ENCODE assay signal across 23 cellular contexts in genomic region chr1:150002217-150002616, GRCh38. TPM values are rescaled to one million over a fixed set of nuclear protein-coding genes. Genes with fewer than 3 reads are reported as not detected.
DNase-seq lines count a peak whose midpoint lies in the region; ATAC-seq, FAIRE-seq and TF ChIP-seq lines count a peak whose summit lies in the region.
"Had no signal": no experiment of that assay in that cellular context is flagged by ENCODE, and none has a peak within 500 bp of the region (broad histone marks: within the 10 kb centered on the region; RNA-seq: fewer than 3 reads in every experiment).

No MANE protein-coding gene starts in this region.

- H3K27ac Mint-ChIP-seq in astrocyte (ENCODE audit: unreplicated experiment) = peak overlapping the region; percentile 6
- H3K27ac Mint-ChIP-seq: memory B cell; stimulated activated naive CD8-positive, alpha-beta T cell treated with anti-CD3 and anti-CD28 coated beads, Interleukin-15, Interleukin-2, amounts not matched to agents 100 ng/mL and 50 ng/mL, for 24 hours had no signal

- H3K79me2 ChIP-seq in astrocyte (ENCODE audit: insufficient read depth, low read length) = peaks cover 91% of the 10 kb centered on the region

- H3K9me3 ChIP-seq in HUES48 (ENCODE audit: control insufficient read depth, insufficient read depth, low read length) (no peaks in the 10 kb centered on the region), astrocyte (ENCODE audit: insufficient read depth, low read depth, low read length) (no peaks in the 10 kb centered on the region), left lung (no peaks in the 10 kb centered on the region), left ventricle myocardium inferior (replicated peaks) (no peaks in the 10 kb centered on the region)
- H3K9me3 ChIP-seq: BLaER1 treated with 17β-estradiol and CSF1 and Interleukin-3, amounts not matched to agents 10 nM and 100 nM; esophagus squamous epithelium; neutrophil; prostate gland had no signal

- peaks cover 76% of the 10 kb centered on the region for H4K20me1 ChIP-seq in astrocyte (ENCODE audit: insufficient read depth, low read length)

- H3K9me3 Mint-ChIP-seq in astrocyte (ENCODE audit: unreplicated experiment) = no peaks in the 10 kb centered on the region
- H3K9me3 Mint-ChIP-seq: effector memory CD8-positive, alpha-beta T cell; memory B cell; stimulated activated naive CD8-positive, alpha-beta T cell treated with anti-CD3 and anti-CD28 coated beads, Interleukin-15, Interleukin-2, amounts not matched to agents 100 ng/mL and 50 ng/mL, for 24 hours had no signal

- H3K4me2 ChIP-seq in astrocyte (ENCODE audit: low read length) = peak overlapping the region; percentile 13
- H3K4me2 ChIP-seq: BLaER1 treated with 17β-estradiol and CSF1 and Interleukin-3, amounts not matched to agents 10 nM and 100 nM had no signal

- no peak for FAIRE-seq in astrocyte (lab: Jason Lieb, UNC)

- peaks cover 11% of the 10 kb centered on the region for H3K36me3 Mint-ChIP-seq in astrocyte (ENCODE audit: low read depth, unreplicated experiment)

- no peak for DNase-seq in astrocyte (ENCODE audit: low read depth)
- DNase-seq in left lung = no peak
- DNase-seq in substantia nigra (lab: John Stamatoyannopoulos, UW) = no peak
- no peak for DNase-seq in GM03348 (ENCODE audit: low spot score)
- no peak for DNase-seq in H4 (ENCODE audit: low spot score)
- no peak for DNase-seq in left ventricle myocardium inferior
- DNase-seq: activated T-cell treated with anti-CD3 and anti-CD28 coated beads for 4 hours; DMS53; effector memory CD8-positive, alpha-beta T cell; esophagus squamous epithelium; foreskin melanocyte; H7; left colon; NCI-H1105; NCI-H1930; NCI-H69 had no signal

- H3K27me3 ChIP-seq in HUES48 (ENCODE audit: control insufficient read depth, insufficient read depth, low read length) (no peaks in the 10 kb centered on the region), astrocyte (ENCODE audit: insufficient read depth, low read length) (no peaks in the 10 kb centered on the region), left lung (peaks cover 0 to 92% of the 10 kb centered on the region in 2 donors), left ventricle myocardium inferior (ENCODE audit: low read depth) (no peaks in the 10 kb centered on the region)
- H3K27me3 ChIP-seq: esophagus squamous epithelium had no signal

- H3K4me3 Mint-ChIP-seq in astrocyte (ENCODE audit: unreplicated experiment) = no peak overlapping the region
- H3K4me3 Mint-ChIP-seq: effector memory CD8-positive, alpha-beta T cell; memory B cell; stimulated activated naive CD8-positive, alpha-beta T cell treated with anti-CD3 and anti-CD28 coated beads, Interleukin-15, Interleukin-2, amounts not matched to agents 100 ng/mL and 50 ng/mL, for 24 hours had no signal

- H3K4me3 ChIP-seq in HUES48 (ENCODE audit: low read depth, low read length) = no peak overlapping the region
- no peak overlapping the region for H3K4me3 ChIP-seq in astrocyte (ENCODE audit: insufficient read depth, low read depth, low read length)
- no peak overlapping the region for H3K4me3 ChIP-seq in left lung
- H3K4me3 ChIP-seq in left ventricle myocardium inferior = no peak overlapping the region
- H3K4me3 ChIP-seq: BLaER1 treated with 17β-estradiol and CSF1 and Interleukin-3, amounts not matched to agents 10 nM and 100 nM; esophagus squamous epithelium; prostate gland had no signal

- H3K27ac ChIP-seq in HUES48 (ENCODE audit: low read depth, low read length) (peak overlapping the region; percentile 38), astrocyte (ENCODE audit: low read depth, low read length) (no peak overlapping the region), left lung (no peak overlapping the region), substantia nigra (ENCODE audit: low read depth, low read length, poor library complexity, severe bottlenecking) (peak overlapping the region; percentile 46), left ventricle myocardium inferior (replicated peaks) (no peak overlapping the region)
- H3K27ac ChIP-seq: BLaER1 treated with 17β-estradiol and CSF1 and Interleukin-3, amounts not matched to agents 10 nM and 100 nM; neutrophil; prostate gland had no signal

- peaks cover 46% of the 10 kb centered on the region for H3K4me1 Mint-ChIP-seq in astrocyte (ENCODE audit: low read depth, unreplicated experiment)

- intact Hi-C loops in left lung (cut with DNase I) = no loop called here
- intact Hi-C loops in left ventricle myocardium inferior (cut with micrococcal nuclease) = no loop called here

- no peak overlapping the region for H2AFZ ChIP-seq in astrocyte (ENCODE audit: low read depth, low read length)

- TF ChIP-seq CTCF in astrocyte (IDR thresholded peaks at IDR 0.05; ENCODE audit: insufficient read depth, low read depth, low read length) (no peak), left lung (IDR thresholded peaks at IDR 0.05) (no peak), left ventricle myocardium inferior (IDR thresholded peaks at IDR 0.05; ENCODE audit: borderline replicate concordance) (no peak)

- ATAC-seq in left lung (peak; percentile 21), HG02981 (IDR thresholded peaks at IDR 0.05; ENCODE audit: unreplicated experiment) (no peak)
- ATAC-seq: effector memory CD8-positive, alpha-beta T cell; left colon had no signal

- H3K36me3 ChIP-seq in HUES48 (ENCODE audit: control insufficient read depth, insufficient read depth, low read length) (peaks cover 54% of the 10 kb centered on the region), astrocyte (ENCODE audit: insufficient read depth, low read length) (peaks cover 19% of the 10 kb centered on the region), left lung (no peaks in the 10 kb centered on the region), left ventricle myocardium inferior (peaks cover 24% of the 10 kb centered on the region)
- H3K36me3 ChIP-seq: BLaER1 treated with 17β-estradiol and CSF1 and Interleukin-3, amounts not matched to agents 10 nM and 100 nM; neutrophil; prostate gland had no signal

- H3K4me1 ChIP-seq in HUES48 (ENCODE audit: control insufficient read depth, insufficient read depth, low read length) (peaks cover 12% of the 10 kb centered on the region; the same call in 1 of the 2 replicates), astrocyte (ENCODE audit: insufficient read depth, low read length) (peaks cover 15% of the 10 kb centered on the region), left lung (peaks cover 12 to 37% of the 10 kb centered on the region in 2 donors), left ventricle myocardium inferior (peaks cover 71% of the 10 kb centered on the region)
- H3K4me1 ChIP-seq: prostate gland had no signal

- H3K27me3 Mint-ChIP-seq in astrocyte (ENCODE audit: low read depth, unreplicated experiment) = no peaks in the 10 kb centered on the region
- H3K27me3 Mint-ChIP-seq: effector memory CD8-positive, alpha-beta T cell; stimulated activated naive CD8-positive, alpha-beta T cell treated with anti-CD3 and anti-CD28 coated beads, Interleukin-15, Interleukin-2, amounts not matched to agents 100 ng/mL and 50 ng/mL, for 24 hours had no signal

- no peak overlapping the region for H3K9ac ChIP-seq in HUES48 (ENCODE audit: low read depth, low read length)
- H3K9ac ChIP-seq in astrocyte (ENCODE audit: low read length) = no peak overlapping the region
- H3K9ac ChIP-seq: BLaER1 treated with 17β-estradiol and CSF1 and Interleukin-3, amounts not matched to agents 10 nM and 100 nM had no signal

RNA-seq across cellular contexts. Expression of gene OTUD7B, which starts 8.3 kb away (rescaled TPM):
- 31.9 and 33.1 TPM in 2 replicates for total RNA-seq in astrocyte
- 10 to 100 TPM; 20.9 to 31.7 TPM for total RNA-seq in left lung
- 4.2 and 5.4 TPM in 2 replicates for total RNA-seq in H4 (2014; rRNA removed; shearing (Covaris generic))
- 23.8 TPM for total RNA-seq in left ventricle myocardium inferior

Comparison
In these comparisons a context has a peak if more than half of its experiments do, and no peak if none do; other contexts are left out.
1. H3K27ac ChIP-seq: peak in HUES48 (single experiment) and substantia nigra (single experiment); none in astrocyte (single experiment), left lung (0 of 2) and left ventricle myocardium inferior (single experiment).